ENCODE assay signal across 8 cellular contexts in the genomic region with DNA sequence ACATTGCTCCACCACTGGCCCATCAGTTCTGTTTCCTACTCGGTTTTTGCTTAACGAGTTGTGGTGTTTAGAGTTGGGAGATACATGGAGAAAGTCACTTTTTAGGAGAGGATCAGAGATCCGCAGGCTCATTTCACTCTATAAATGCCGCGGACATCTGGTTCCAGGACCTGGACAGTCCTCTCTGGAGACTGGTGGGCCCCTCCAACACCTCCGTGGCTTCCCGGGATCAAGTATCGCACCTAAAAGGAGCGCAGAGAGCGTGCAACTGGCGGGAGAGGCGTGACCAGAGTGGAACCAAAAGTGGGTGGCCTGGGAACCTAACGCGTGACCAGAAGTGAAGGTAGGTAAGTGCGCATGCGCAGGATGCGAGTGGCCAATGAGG. TPM values are rescaled to one million over a fixed set of nuclear protein-coding genes. Genes with fewer than 3 reads are reported as not detected.
A peak's percentile ranks its signal among the peaks of the same experiment; 100 is the strongest.
DNase-seq lines count a peak whose midpoint lies in the region; ATAC-seq, FAIRE-seq and TF ChIP-seq lines count a peak whose summit lies in the region.

No MANE protein-coding gene starts in this region.

- peak overlapping the region; percentile 76 for H3K4me3 ChIP-seq in GM08714 (ENCODE audit: low read length)
- peak overlapping the region; percentile 62 for H3K4me3 ChIP-seq in neuron (ENCODE audit: low read length)
- peak overlapping the region in 2 of 3 donors; percentile 62 to 78 for H3K4me3 ChIP-seq in thyroid gland (replicated peaks in 1 of 3)

- 1% methylated on average over 15 to 17 of the region's 17 CpGs for WGBS in thyroid gland, 2 donors

- H3K4me3 Mint-ChIP-seq in activated CD8-positive, alpha-beta T cell treated with anti-CD3 and anti-CD28 coated beads for 36 hours: no peak overlapping the region

- H2AFZ ChIP-seq in neuron (ENCODE audit: low read depth, low read length): peak overlapping the region; percentile 5

- no peak overlapping the region for H3K27ac Mint-ChIP-seq in activated CD8-positive, alpha-beta T cell treated with anti-CD3 and anti-CD28 coated beads for 36 hours

- H3K36me3 Mint-ChIP-seq in activated CD8-positive, alpha-beta T cell treated with anti-CD3 and anti-CD28 coated beads for 36 hours (ENCODE audit: low read depth): peaks cover 6% of the 10 kb centered on the region

- FAIRE-seq in A204.1 (lab: Jason Lieb, UNC): peak; percentile 52

- no peaks in the 10 kb centered on the region for H3K9me3 ChIP-seq in neuron (ENCODE audit: low read length)
- no peaks in the 10 kb centered on the region for H3K9me3 ChIP-seq in thyroid gland

- peaks cover 17% of the 10 kb centered on the region for H3K4me1 Mint-ChIP-seq in activated CD8-positive, alpha-beta T cell treated with anti-CD3 and anti-CD28 coated beads for 36 hours (ENCODE audit: low read depth)

- peak; percentile 78 for ATAC-seq in HG02623 (IDR thresholded peaks at IDR 0.05; ENCODE audit: unreplicated experiment)
- no peak for ATAC-seq in activated CD8-positive, alpha-beta T cell treated with anti-CD3 and anti-CD28 coated beads for 36 hours

- intact Hi-C loops in activated CD8-positive, alpha-beta T cell treated with anti-CD3 and anti-CD28 coated beads for 36 hours (cut with micrococcal nuclease): no loop called here
- intact Hi-C loops in thyroid gland (cut with DNase I): loop anchor here (10.0 kb wide), 2 partner anchors 180 to 340 kb away; a partner anchor contains a TSS

- H3K4me1 ChIP-seq in neuron (ENCODE audit: insufficient read depth, low read length) (no peaks in the 10 kb centered on the region), thyroid gland (peaks cover 13 to 15% of the 10 kb centered on the region in 2 donors)

- H3K27me3 Mint-ChIP-seq in activated CD8-positive, alpha-beta T cell treated with anti-CD3 and anti-CD28 coated beads for 36 hours: no peaks in the 10 kb centered on the region

- no peaks in the 10 kb centered on the region for H3K27me3 ChIP-seq in neuron (ENCODE audit: insufficient read depth, low read length)
- no peaks in the 10 kb centered on the region for H3K27me3 ChIP-seq in thyroid gland

- DNase-seq in NCI-H1048 (lab: John Stamatoyannopoulos, UW): peak; percentile 75
- peak; percentile 88 for DNase-seq in activated CD8-positive, alpha-beta T cell treated with anti-CD3 and anti-CD28 coated beads for 36 hours
- peak; percentile 95 for DNase-seq in fibroblast of the conjunctiva (ENCODE audit: low read depth)
- DNase-seq in thyroid gland: peak; percentile 93 to 94

- POLR2A ChIA-PET in activated CD8-positive, alpha-beta T cell treated with anti-CD3 and anti-CD28 coated beads for 36 hours (lab: Charles Lee): interaction anchor here (0.6 to 1.4 kb wide), 2 partner anchors 13 to 203 kb away, joined by 3 to 5 read pairs; no protein-coding TSS in a partner anchor

- no peak for TF ChIP-seq CTCF in activated CD8-positive, alpha-beta T cell treated with anti-CD3 and anti-CD28 coated beads for 36 hours (IDR thresholded peaks at IDR 0.05)
- no peak for TF ChIP-seq CTCF in thyroid gland (IDR thresholded peaks at IDR 0.05)

- no peak for TF ChIP-seq POLR2A in thyroid gland (IDR thresholded peaks at IDR 0.05)

- CTCF ChIA-PET in activated CD8-positive, alpha-beta T cell treated with anti-CD3 and anti-CD28 coated beads for 36 hours (lab: Charles Lee): no interaction called here

- H3K36me3 ChIP-seq in neuron (ENCODE audit: insufficient read depth, low read length) (no peaks in the 10 kb centered on the region), thyroid gland (peaks cover 0 to 3% of the 10 kb centered on the region in 2 donors)

- H3K27ac ChIP-seq in thyroid gland: peak overlapping the region; percentile 91 to 97 (median 97)

- H3K9me3 Mint-ChIP-seq in activated CD8-positive, alpha-beta T cell treated with anti-CD3 and anti-CD28 coated beads for 36 hours: no peaks in the 10 kb centered on the region

RNA-seq across cellular contexts. Expression of a gene that starts 9.9 kb away (rescaled TPM):
- under 1 TPM; 0.38 to 0.58 TPM for total RNA-seq in activated CD8-positive, alpha-beta T cell treated with anti-CD3 and anti-CD28 coated beads for 36 hours
- 1 to 10 TPM in 2 of 4 donors, under 1 TPM in 2; 0.40 to 2.9 (median 1.2) TPM for total RNA-seq in thyroid gland
